In the genomic region with DNA sequence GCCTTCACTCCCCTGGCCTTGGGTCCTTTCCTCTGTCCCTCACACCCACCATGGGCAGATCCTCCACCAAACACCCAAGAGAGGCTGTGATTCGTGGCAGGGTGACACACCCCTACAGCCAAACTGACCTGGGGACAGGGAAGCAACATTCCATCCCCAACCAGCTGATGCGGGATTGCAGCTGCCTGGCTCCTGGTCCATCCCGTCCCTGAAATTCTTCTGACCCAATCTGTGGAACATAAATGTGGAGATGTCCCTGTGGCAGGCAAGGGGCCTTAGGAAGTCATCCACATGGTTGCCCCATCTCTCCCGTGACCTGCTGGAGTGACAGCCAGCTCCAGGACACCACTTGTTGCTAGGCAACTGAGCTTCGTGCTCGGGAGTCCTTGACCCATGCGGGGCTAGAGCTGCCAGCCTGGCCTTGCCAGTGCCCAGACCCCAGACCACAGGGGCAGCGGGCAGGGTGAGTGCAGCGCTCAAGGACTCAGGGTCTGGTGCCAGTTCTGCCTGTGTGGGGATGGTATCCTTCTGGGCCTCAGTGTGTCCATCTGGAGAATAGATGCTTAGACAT, we compare ENCODE assay signal across 1 cellular context.
A peak's percentile ranks its signal among the peaks of the same experiment; 100 is the strongest.
TF ChIP-seq lines count a peak whose summit lies in the region.

No MANE protein-coding gene starts in this region.

TF ChIP-seq in HepG2, 621 proteins besides CTCF, POLR2A, EP300 and RAD21:
- peak; percentile 53 for TF ChIP-seq RFX1 (IDR thresholded peaks at IDR 0.05)
- TF ChIP-seq ZNF879 (CRISPR knock-in tag; IDR thresholded peaks at IDR 0.05), result no peak
